ENCODE assay signal across 12 cellular contexts in the genomic region with DNA sequence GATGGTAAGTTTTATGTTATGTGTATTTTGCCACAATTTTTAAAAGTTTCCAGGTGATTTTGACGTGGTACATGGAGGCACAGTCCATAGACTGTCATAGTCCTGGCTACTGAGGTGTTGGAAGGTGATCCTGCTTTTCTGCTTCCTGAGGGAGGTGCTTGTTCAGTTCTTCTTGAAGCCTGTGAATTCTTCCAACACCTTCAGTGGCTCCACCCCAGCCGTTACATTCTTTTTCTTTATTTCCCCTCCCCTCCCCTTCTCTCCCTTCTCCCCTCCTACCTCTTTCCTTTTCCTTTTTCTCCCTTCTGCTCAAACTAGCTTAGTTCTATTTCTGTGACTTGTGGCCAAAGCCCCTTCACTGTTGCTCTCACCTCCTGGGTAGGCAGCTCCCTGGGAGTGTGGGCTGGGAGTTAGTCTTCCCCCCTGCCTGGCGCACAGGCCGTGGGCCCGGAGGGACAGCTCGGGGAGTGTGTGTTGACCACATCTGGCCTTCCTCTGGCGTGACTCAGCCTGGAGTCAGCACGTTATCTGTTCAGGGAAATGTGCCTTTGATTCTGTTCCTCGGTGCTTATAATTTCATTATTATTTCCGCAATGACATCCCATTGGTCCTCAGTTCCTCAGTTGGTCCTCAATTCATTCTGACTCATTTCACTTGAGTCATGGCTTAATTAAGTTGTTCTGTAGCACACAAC.
DNase-seq lines count a peak whose midpoint lies in the region; ATAC-seq and TF ChIP-seq lines count a peak whose summit lies in the region.
"Had no signal": no experiment of that assay in that cellular context is flagged by ENCODE, and none has a peak within 500 bp of the region (broad histone marks: within the 10 kb centered on the region; RNA-seq: fewer than 3 reads in every experiment).

No MANE protein-coding gene starts in this region.

- ATAC-seq in GM21360 (IDR thresholded peaks at IDR 0.05; ENCODE audit: unreplicated experiment) (no peak), HG02970 (IDR thresholded peaks at IDR 0.05; ENCODE audit: low FRiP score, unreplicated experiment) (no peak), HG03439 (IDR thresholded peaks at IDR 0.05; ENCODE audit: unreplicated experiment) (no peak)

- no peak overlapping the region for H2BK120ac ChIP-seq in neuronal stem cell (ENCODE audit: low read depth, low read length)

- no peaks in the 10 kb centered on the region for H4K20me1 ChIP-seq in mammary epithelial cell (ENCODE audit: insufficient read depth, low read length)

- H2BK5ac ChIP-seq in neuronal stem cell (ENCODE audit: low read length), result no peak overlapping the region

- 16% methylated on average over 9 of the region's 10 CpGs for WGBS in mammary epithelial cell (ENCODE audit: low coverage, missing lambda C conversion rate)
- WGBS in neuronal stem cell (ENCODE audit: extremely low coverage in 2 of 2, insufficient read length in 2 of 2, insufficient replicate concordance in 1 of 2), 2 donors, result no CpG with 5 or more reads among the region's 10 CpGs

- BruUV-seq in mammary epithelial cell (replicated peaks; lab: Mats Ljungman, UMichigan), result no TSS peak

- dilution Hi-C loops in mammary epithelial cell (cut with HindIII; ENCODE audit: low sequenced_read_pairs), result no loop called here

- in situ Hi-C loops in Caki2 (cut with HindIII; ENCODE audit: low pct_unique_long_range_greater_than_20kb, low sequenced_read_pairs) (no loop called here), mammary epithelial cell (cut with MboI; ENCODE audit: low sequenced_read_pairs in 2 of 2) (no loop called here)

- no peak overlapping the region for H2BK12ac ChIP-seq in neuronal stem cell (ENCODE audit: low read length)

- H3K4me1 ChIP-seq in mammary epithelial cell (ENCODE audit: insufficient read depth, low read length) (no peaks in the 10 kb centered on the region), neuronal stem cell (ENCODE audit: control insufficient read depth in 2 of 2, insufficient read depth in 1 of 2, low read depth in 1 of 2, low read length in 2 of 2) (no peaks in the 10 kb centered on the region)
- H3K4me1 ChIP-seq: spleen had no signal

- no peak overlapping the region for H4K8ac ChIP-seq in neuronal stem cell (ENCODE audit: low read depth, low read length)

- H3K4me2 ChIP-seq in mammary epithelial cell (ENCODE audit: insufficient read depth, low read depth, low read length), result no peak overlapping the region
- H3K4me2 ChIP-seq in neuronal stem cell (ENCODE audit: insufficient read depth, low read length, poor library complexity, severe bottlenecking), result no peak overlapping the region

- H3K23ac ChIP-seq in neuronal stem cell (ENCODE audit: low read depth, low read length, poor library complexity), result no peak overlapping the region

- CTCF ChIA-PET in mammary epithelial cell (lab: Charles Lee; ENCODE audit: low non-redundant PET), result no interaction called here

- H3K27ac ChIP-seq in mammary epithelial cell (ENCODE audit: insufficient read depth, low read depth, low read length) (no peak overlapping the region), neuronal stem cell (replicated peaks; ENCODE audit: low read length) (no peak overlapping the region)
- H3K27ac ChIP-seq: spleen had no signal

- no peak overlapping the region for H2BK15ac ChIP-seq in neuronal stem cell (ENCODE audit: low read length)

- no peak overlapping the region for H2AK5ac ChIP-seq in neuronal stem cell (ENCODE audit: low read depth, low read length)

- H3K9ac ChIP-seq in mammary epithelial cell (ENCODE audit: insufficient read depth, low read length) (no peak overlapping the region), neuronal stem cell (ENCODE audit: low read depth, low read length, poor library complexity) (no peak overlapping the region)

- intact Hi-C loops in mammary epithelial cell (cut with micrococcal nuclease), result no loop called here

- DNase-seq in Caki2 (ENCODE audit: low read depth), result peak; percentile 95
- DNase-seq in NCI-H226, result peak; percentile 52
- DNase-seq in mammary epithelial cell, result peak; percentile 71
- no peak for DNase-seq in neuronal stem cell (ENCODE audit: low spot score)
- DNase-seq in DMS79 treated with DMSO at 0.1 percent for 48 hours (lab: John Stamatoyannopoulos, UW), result no peak
- DNase-seq: activated CD4-positive, alpha-beta T cell treated with anti-CD3 and anti-CD28 coated beads for 48 hours; islet precursor cell; NCI-H69; spleen had no signal

- H3K4ac ChIP-seq in neuronal stem cell (ENCODE audit: low read length), result no peak overlapping the region

- H2AFZ ChIP-seq in mammary epithelial cell (ENCODE audit: low read depth, low read length) (no peak overlapping the region), neuronal stem cell (ENCODE audit: low read length) (no peak overlapping the region)

- no peaks in the 10 kb centered on the region for H3K79me1 ChIP-seq in neuronal stem cell (ENCODE audit: low read depth, low read length)

- H3K18ac ChIP-seq in neuronal stem cell (ENCODE audit: low read length), result no peak overlapping the region

- peaks cover 30% of the 10 kb centered on the region for H3K9me3 ChIP-seq in mammary epithelial cell (replicated peaks; ENCODE audit: insufficient read depth, low read length)
- peaks cover 0 to 56% of the 10 kb centered on the region in 2 donors for H3K9me3 ChIP-seq in neuronal stem cell (replicated peaks in 1 of 2; ENCODE audit: control insufficient read depth in 2 of 2, insufficient read depth in 1 of 2, low read depth in 1 of 2, low read length in 2 of 2)

- no peak for TF ChIP-seq CTCF in mammary epithelial cell (conservative IDR thresholded peaks at IDR 0.05 in 1 of 2, IDR thresholded peaks at IDR 0.05 in 1 of 2; ENCODE audit: extremely low read depth in 1 of 2, insufficient read depth in 1 of 2, low read depth in 1 of 2, low read length in 2 of 2)

- H3K27me3 ChIP-seq in mammary epithelial cell (ENCODE audit: insufficient read depth, low read length) (no peaks in the 10 kb centered on the region), neuronal stem cell (ENCODE audit: control insufficient read depth in 3 of 3, insufficient read depth in 3 of 3, low read depth in 1 of 3, low read length in 3 of 3) (peaks cover 0 to 10% (median 0%) of the 10 kb centered on the region in 3 experiments)

- H4K91ac ChIP-seq in neuronal stem cell (ENCODE audit: low read depth, low read length, poor library complexity), result no peak overlapping the region

- H3K4me3 ChIP-seq in mammary epithelial cell (replicated peaks in 1 of 3; ENCODE audit: insufficient read depth in 1 of 3, low read depth in 2 of 3, low read length in 3 of 3) (no peak overlapping the region), neuronal stem cell (ENCODE audit: low read length in 2 of 2) (peak overlapping the region in 1 of 2 donors; percentile 43)
- H3K4me3 ChIP-seq: spleen had no signal

- H3K14ac ChIP-seq in neuronal stem cell (ENCODE audit: low read length), result peak overlapping the region; percentile 42

- H3K79me2 ChIP-seq in mammary epithelial cell (ENCODE audit: insufficient read depth, low read length), result no peaks in the 10 kb centered on the region

- H3K36me3 ChIP-seq in mammary epithelial cell (ENCODE audit: insufficient read depth, low read length) (no peaks in the 10 kb centered on the region), neuronal stem cell (replicated peaks in 1 of 2; ENCODE audit: control insufficient read depth in 2 of 2, insufficient read depth in 2 of 2, low read length in 2 of 2) (peaks cover 0 to 2% of the 10 kb centered on the region in 2 donors)
- H3K36me3 ChIP-seq: spleen had no signal

Comparison
In these comparisons a context has a peak if more than half of its experiments do, and no peak if none do; other contexts are left out.
1. DNase-seq: peak in Caki2 (single experiment), NCI-H226 (single experiment) and mammary epithelial cell (single experiment); none in neuronal stem cell (single experiment) and DMS79 treated with DMSO at 0.1 percent for 48 hours (single experiment).